ENCODE assay signal across 1 cellular context in the genomic region with DNA sequence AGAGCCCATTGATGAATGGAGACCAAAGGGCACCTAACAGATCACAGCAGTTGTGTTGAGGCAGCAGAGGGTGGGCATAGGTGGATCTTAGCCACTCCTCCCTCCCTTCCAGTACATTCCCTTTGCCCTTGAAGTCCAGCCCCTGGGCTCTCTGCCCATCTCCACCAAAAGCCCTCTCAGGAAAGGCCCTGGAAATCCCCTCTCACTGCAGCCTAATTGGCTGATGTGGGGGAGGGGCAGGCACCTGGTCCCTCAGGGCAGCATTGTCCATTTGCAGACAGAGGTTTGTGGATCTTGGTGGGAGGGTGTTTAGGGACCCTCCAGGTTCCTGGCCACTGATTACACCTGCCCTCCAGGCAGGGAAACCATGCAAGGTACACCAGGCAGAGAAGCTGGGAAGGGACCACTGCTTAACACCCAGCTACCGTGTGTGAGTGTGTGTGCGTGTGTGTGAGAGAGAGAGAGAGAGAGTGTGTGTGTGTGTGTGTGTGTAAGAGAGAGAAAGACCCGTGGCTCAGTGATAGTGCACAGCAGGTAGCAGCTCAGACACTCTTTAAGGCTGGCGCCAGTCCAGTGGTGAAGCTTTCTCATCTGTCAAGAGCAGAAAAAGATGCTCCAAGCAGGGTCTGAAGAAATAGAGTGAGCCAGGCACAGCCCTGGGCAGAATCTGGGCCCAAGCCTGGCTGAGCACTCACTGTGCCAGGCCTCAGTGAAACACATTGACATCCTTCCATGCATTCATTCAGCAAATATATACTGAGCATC.
TF ChIP-seq lines count a peak whose summit lies in the region.

No MANE protein-coding gene starts in this region.

TF ChIP-seq in HCT116, 20 proteins besides CTCF, POLR2A, EP300 and RAD21 (continued from another document):
- TF ChIP-seq, protein P1, sequence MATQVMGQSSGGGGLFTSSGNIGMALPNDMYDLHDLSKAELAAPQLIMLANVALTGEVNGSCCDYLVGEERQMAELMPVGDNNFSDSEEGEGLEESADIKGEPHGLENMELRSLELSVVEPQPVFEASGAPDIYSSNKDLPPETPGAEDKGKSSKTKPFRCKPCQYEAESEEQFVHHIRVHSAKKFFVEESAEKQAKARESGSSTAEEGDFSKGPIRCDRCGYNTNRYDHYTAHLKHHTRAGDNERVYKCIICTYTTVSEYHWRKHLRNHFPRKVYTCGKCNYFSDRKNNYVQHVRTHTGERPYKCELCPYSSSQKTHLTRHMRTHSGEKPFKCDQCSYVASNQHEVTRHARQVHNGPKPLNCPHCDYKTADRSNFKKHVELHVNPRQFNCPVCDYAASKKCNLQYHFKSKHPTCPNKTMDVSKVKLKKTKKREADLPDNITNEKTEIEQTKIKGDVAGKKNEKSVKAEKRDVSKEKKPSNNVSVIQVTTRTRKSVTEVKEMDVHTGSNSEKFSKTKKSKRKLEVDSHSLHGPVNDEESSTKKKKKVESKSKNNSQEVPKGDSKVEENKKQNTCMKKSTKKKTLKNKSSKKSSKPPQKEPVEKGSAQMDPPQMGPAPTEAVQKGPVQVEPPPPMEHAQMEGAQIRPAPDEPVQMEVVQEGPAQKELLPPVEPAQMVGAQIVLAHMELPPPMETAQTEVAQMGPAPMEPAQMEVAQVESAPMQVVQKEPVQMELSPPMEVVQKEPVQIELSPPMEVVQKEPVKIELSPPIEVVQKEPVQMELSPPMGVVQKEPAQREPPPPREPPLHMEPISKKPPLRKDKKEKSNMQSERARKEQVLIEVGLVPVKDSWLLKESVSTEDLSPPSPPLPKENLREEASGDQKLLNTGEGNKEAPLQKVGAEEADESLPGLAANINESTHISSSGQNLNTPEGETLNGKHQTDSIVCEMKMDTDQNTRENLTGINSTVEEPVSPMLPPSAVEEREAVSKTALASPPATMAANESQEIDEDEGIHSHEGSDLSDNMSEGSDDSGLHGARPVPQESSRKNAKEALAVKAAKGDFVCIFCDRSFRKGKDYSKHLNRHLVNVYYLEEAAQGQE (IDR thresholded peaks at IDR 0.05; ENCODE audit: low read depth), result no peak
TF ChIP-seq in HCT116: peak in this region for 0.
